Comparison of ENCODE assay signal across 11 cellular contexts in genomic region chr6:164749126-164749758, GRCh38.
A peak's percentile ranks its signal among the peaks of the same experiment; 100 is the strongest.
DNase-seq lines count a peak whose midpoint lies in the region; ATAC-seq and TF ChIP-seq lines count a peak whose summit lies in the region.
"Had no signal": no experiment of that assay in that cellular context is flagged by ENCODE, and none has a peak within 500 bp of the region (broad histone marks: within the 10 kb centered on the region; RNA-seq: fewer than 3 reads in every experiment).

No MANE protein-coding gene starts in this region.

- no peak for ATAC-seq in GM21737 (IDR thresholded peaks at IDR 0.05; ENCODE audit: unreplicated experiment)

- DNase-seq in HT1080 (ENCODE audit: low read depth) (peak; percentile 81), NCI-H524 treated with DMSO at 0.1 percent for 48 hours (lab: John Stamatoyannopoulos, UW) (peak; percentile 31), fibroblast of pulmonary artery (ENCODE audit: low read depth) (peak; percentile 32), pons (ENCODE audit: low spot score) (peak; percentile 23), COR-L47 (lab: John Stamatoyannopoulos, UW) (no peak), mucosa of gallbladder (ENCODE audit: low spot score) (no peak)
- DNase-seq in stimulated activated naive CD4-positive, alpha-beta T cell treated with Interleukin-2 at 50 U/mL for 16 hours (lab: John Stamatoyannopoulos, UW) = no peak
- DNase-seq: KG1, RPMI8226 had no signal

- no peak overlapping the region for H3K4me3 ChIP-seq in fibroblast of pulmonary artery (replicated peaks; ENCODE audit: low read depth, low read length)
- H3K4me3 ChIP-seq: neural progenitor cell had no signal

- TF ChIP-seq CTCF in fibroblast of pulmonary artery (IDR thresholded peaks at IDR 0.05; ENCODE audit: low read length, missing control alignments) = no peak

Comparison
In these comparisons a context has a peak if more than half of its experiments do, and no peak if none do; other contexts are left out.
1. DNase-seq: peak in HT1080 (single experiment), NCI-H524 treated with DMSO at 0.1 percent for 48 hours (single experiment), fibroblast of pulmonary artery (single experiment) and pons (single experiment); none in COR-L47 (single experiment), stimulated activated naive CD4-positive, alpha-beta T cell treated with Interleukin-2 at 50 U/mL for 16 hours (single experiment) and mucosa of gallbladder (single experiment).